ENCODE assay signal across 15 cellular contexts in the genomic region with DNA sequence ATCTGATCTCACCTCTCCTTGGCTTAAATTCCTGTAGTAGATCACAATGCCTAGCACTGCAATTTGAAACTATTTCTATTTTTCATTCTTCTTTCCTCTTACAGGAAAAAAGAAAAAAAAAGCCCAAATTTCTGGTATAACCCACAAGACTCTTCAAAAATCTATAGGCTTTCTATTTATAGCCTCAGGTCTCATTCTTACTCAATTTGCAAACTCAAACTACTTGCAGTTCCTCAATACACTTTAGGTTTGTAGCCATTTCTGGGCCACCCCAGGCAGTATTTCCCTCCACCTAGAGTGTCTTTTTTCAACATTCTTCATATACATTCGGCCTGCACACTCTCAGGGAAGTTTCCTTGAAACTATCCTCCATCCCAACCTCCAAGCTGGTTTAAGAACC.
DNase-seq lines count a peak whose midpoint lies in the region; ATAC-seq, FAIRE-seq and TF ChIP-seq lines count a peak whose summit lies in the region.
"Had no signal": no experiment of that assay in that cellular context is flagged by ENCODE, and none has a peak within 500 bp of the region (broad histone marks: within the 10 kb centered on the region; RNA-seq: fewer than 3 reads in every experiment).

No MANE protein-coding gene starts in this region.

- H3K4me3 Mint-ChIP-seq in activated CD4-positive, alpha-beta memory T cell treated with anti-CD3 and anti-CD28 coated beads for 36 hours: no peak overlapping the region
- H3K4me3 Mint-ChIP-seq: mesothelial cell of epicardium had no signal

- no peaks in the 10 kb centered on the region for H3K36me3 Mint-ChIP-seq in activated CD4-positive, alpha-beta memory T cell treated with anti-CD3 and anti-CD28 coated beads for 36 hours

- peak; percentile 99 for ATAC-seq in GM18499 (IDR thresholded peaks at IDR 0.05; ENCODE audit: insufficient read depth, unreplicated experiment)
- peak; percentile 93 for ATAC-seq in HG02981 (IDR thresholded peaks at IDR 0.05; ENCODE audit: unreplicated experiment)
- ATAC-seq: Right ventricle myocardium inferior had no signal

- H3K9me3 ChIP-seq in Karpas-422 (ENCODE audit: low read length): no peaks in the 10 kb centered on the region
- H3K9me3 ChIP-seq in small intestine (ENCODE audit: control insufficient read depth, low read depth): no peaks in the 10 kb centered on the region
- H3K9me3 ChIP-seq: BE2C had no signal

- CTCF ChIA-PET in activated CD4-positive, alpha-beta memory T cell treated with anti-CD3 and anti-CD28 coated beads for 36 hours (lab: Charles Lee): no interaction called here

- H3K4me1 ChIP-seq in Karpas-422 (ENCODE audit: low read length) (peaks cover 56% of the 10 kb centered on the region), small intestine (ENCODE audit: control insufficient read depth in 2 of 2, insufficient read depth in 1 of 2, low read depth in 1 of 2, low read length in 1 of 2) (no peaks in the 10 kb centered on the region)

- 0 out of 2 replicates have a peak overlapping the region, but pooled peaks have one; percentile 6 for H3K9ac ChIP-seq in Karpas-422 (ENCODE audit: low read length)

- no peaks in the 10 kb centered on the region for H3K9me3 Mint-ChIP-seq in activated CD4-positive, alpha-beta memory T cell treated with anti-CD3 and anti-CD28 coated beads for 36 hours
- H3K9me3 Mint-ChIP-seq: activated naive CD4-positive, alpha-beta T cell treated with anti-CD3 and anti-CD28 coated beads, Interleukin-2, amount 50 U/mL, for 72 hours; mesothelial cell of epicardium had no signal

- H3K4me1 Mint-ChIP-seq in activated CD4-positive, alpha-beta memory T cell treated with anti-CD3 and anti-CD28 coated beads for 36 hours (ENCODE audit: low read depth): peaks cover 7% of the 10 kb centered on the region

- H3K79me2 ChIP-seq in Karpas-422 (ENCODE audit: low read length): peaks cover 92% of the 10 kb centered on the region

- H3K27me3 ChIP-seq in Karpas-422 (ENCODE audit: low read length): no peaks in the 10 kb centered on the region
- H3K27me3 ChIP-seq in small intestine (ENCODE audit: control insufficient read depth in 2 of 2, insufficient read depth in 2 of 2, low read length in 2 of 2): no peaks in the 10 kb centered on the region
- H3K27me3 ChIP-seq: BE2C, dorsolateral prefrontal cortex had no signal

- H2AFZ ChIP-seq in Karpas-422 (ENCODE audit: low read length): no peak overlapping the region

- no peak for FAIRE-seq in small intestine (lab: Jason Lieb, UNC)

- H3K27ac Mint-ChIP-seq in activated CD4-positive, alpha-beta memory T cell treated with anti-CD3 and anti-CD28 coated beads for 36 hours: no peak overlapping the region
- H3K27ac Mint-ChIP-seq: mesothelial cell of epicardium had no signal

- no peaks in the 10 kb centered on the region for H4K20me1 ChIP-seq in Karpas-422 (ENCODE audit: insufficient read depth, low read depth, low read length)

- no peak for TF ChIP-seq CTCF in GM20000 (IDR thresholded peaks at IDR 0.05; ENCODE audit: extremely low read depth, missing control alignments)

- H3K9me2 ChIP-seq in Karpas-422 (replicated peaks; ENCODE audit: insufficient read depth, low read length): no peaks in the 10 kb centered on the region

- POLR2A ChIA-PET in activated CD4-positive, alpha-beta memory T cell treated with anti-CD3 and anti-CD28 coated beads for 36 hours (lab: Charles Lee): no interaction called here

- H3K4me3 ChIP-seq in Karpas-422 (ENCODE audit: low read length) (peak overlapping the region; percentile 19), small intestine (ENCODE audit: low read depth in 1 of 2, low read length in 2 of 2) (no peak overlapping the region)
- H3K4me3 ChIP-seq: dorsolateral prefrontal cortex had no signal

- no peaks in the 10 kb centered on the region for H3K36me3 ChIP-seq in Karpas-422 (ENCODE audit: insufficient read depth, low read length)
- no peaks in the 10 kb centered on the region for H3K36me3 ChIP-seq in small intestine (ENCODE audit: control insufficient read depth in 2 of 2, insufficient read depth in 2 of 2, low read length in 2 of 2)
- H3K36me3 ChIP-seq: BE2C had no signal

- DNase-seq in GM20000 (ENCODE audit: low spot score) (peak; percentile 43), Karpas-422 (peak; percentile 75), small intestine (no peak), kidney tubule cell (ENCODE audit: low spot score) (no peak), SW480 (ENCODE audit: low spot score) (no peak)
- no peak for DNase-seq in activated CD4-positive, alpha-beta memory T cell treated with anti-CD3 and anti-CD28 coated beads for 36 hours
- DNase-seq: BE2C, dorsolateral prefrontal cortex, GF-D8, NCI-H146 had no signal

- H3K27me3 Mint-ChIP-seq in activated CD4-positive, alpha-beta memory T cell treated with anti-CD3 and anti-CD28 coated beads for 36 hours: no peaks in the 10 kb centered on the region

- 68 to 83% (median 75%) methylated on average over 1 of the region's 1 CpG for WGBS in small intestine, 3 donors

- peak overlapping the region; percentile 68 for H3K27ac ChIP-seq in Karpas-422 (ENCODE audit: low read length)
- no peak overlapping the region for H3K27ac ChIP-seq in small intestine (ENCODE audit: low read depth in 1 of 2, low read length in 1 of 2)
- H3K27ac ChIP-seq: dorsolateral prefrontal cortex had no signal

- intact Hi-C loops in activated CD4-positive, alpha-beta memory T cell treated with anti-CD3 and anti-CD28 coated beads for 36 hours (cut with micrococcal nuclease): no loop called here

- peak overlapping the region; percentile 57 for H3K4me2 ChIP-seq in Karpas-422 (ENCODE audit: low read depth, low read length, poor library complexity, severe bottlenecking)

Comparison
In these comparisons a context has a peak if more than half of its experiments do, and no peak if none do; other contexts are left out.
1. DNase-seq: peak in GM20000 (single experiment) and Karpas-422 (single experiment); none in small intestine (single experiment), kidney tubule cell (single experiment), activated CD4-positive, alpha-beta memory T cell treated with anti-CD3 and anti-CD28 coated beads for 36 hours (single experiment) and SW480 (single experiment).